In genomic region chr1:153568367-153569099, GRCh38 we compare ENCODE assay signal across 8 cellular contexts. TPM values are rescaled to one million over a fixed set of nuclear protein-coding genes. Genes with fewer than 3 reads are reported as not detected.
DNase-seq lines count a peak whose midpoint lies in the region; ATAC-seq and TF ChIP-seq lines count a peak whose summit lies in the region.

No MANE protein-coding gene starts in this region.

- no peaks in the 10 kb centered on the region for H3K27me3 ChIP-seq in MG63

- peak; percentile 96 for DNase-seq in DMS53 (lab: John Stamatoyannopoulos, UW)
- peak; percentile 92 for DNase-seq in MG63
- DNase-seq in SHP77 (lab: John Stamatoyannopoulos, UW), result peak; percentile 97
- DNase-seq in activated gamma-delta T cell (lab: John Stamatoyannopoulos, UW), result peak; percentile 23
- peak; percentile 91 for DNase-seq in fibroblast of villous mesenchyme (ENCODE audit: low read depth)
- peak; percentile 96 for DNase-seq in neural crest cell (ENCODE audit: low read depth, low spot score)
- DNase-seq in stimulated activated naive CD8-positive, alpha-beta T cell treated with anti-CD3 and anti-CD28 coated beads, Interleukin-15, amount 100 ng/mL, for 72 hours, result peak; percentile 76 to 84

- peak overlapping the region; percentile 97 for H3K27ac Mint-ChIP-seq in neural crest cell (ENCODE audit: unreplicated experiment)
- H3K27ac Mint-ChIP-seq in stimulated activated naive CD8-positive, alpha-beta T cell treated with anti-CD3 and anti-CD28 coated beads, Interleukin-15, amount 100 ng/mL, for 72 hours, result peak overlapping the region; percentile 61 to 78

- no peaks in the 10 kb centered on the region for H3K36me3 Mint-ChIP-seq in neural crest cell (ENCODE audit: low read depth)

- no peaks in the 10 kb centered on the region for H3K9me3 ChIP-seq in MG63

- H3K4me3 ChIP-seq in MG63, result no peak overlapping the region
- no peak overlapping the region for H3K4me3 ChIP-seq in fibroblast of villous mesenchyme (ENCODE audit: low read depth, low read length)

- H3K4me1 Mint-ChIP-seq in neural crest cell, result peaks cover 56% of the 10 kb centered on the region
- H3K4me1 Mint-ChIP-seq in stimulated activated naive CD8-positive, alpha-beta T cell treated with anti-CD3 and anti-CD28 coated beads, Interleukin-15, amount 100 ng/mL, for 72 hours, result peaks cover 68% of the 10 kb centered on the region

- ATAC-seq in stimulated activated naive CD8-positive, alpha-beta T cell treated with anti-CD3 and anti-CD28 coated beads, Interleukin-15, amount 100 ng/mL, for 72 hours, result peak; percentile 27
- ATAC-seq in HG02981 (IDR thresholded peaks at IDR 0.05; ENCODE audit: unreplicated experiment), result no peak

- H3K36me3 ChIP-seq in MG63, result 0 out of 2 replicates have a peak, but pooled peaks cover 2% of the 10 kb centered on the region

- TF ChIP-seq CTCF in fibroblast of villous mesenchyme (IDR thresholded peaks at IDR 0.05; ENCODE audit: insufficient read depth, low read depth, low read length) (peak; percentile 98), neural crest cell (conservative IDR thresholded peaks at IDR 0.05) (peak; percentile 99)

- H3K4me3 Mint-ChIP-seq in neural crest cell, result peak overlapping the region; percentile 71
- H3K4me3 Mint-ChIP-seq in stimulated activated naive CD8-positive, alpha-beta T cell treated with anti-CD3 and anti-CD28 coated beads, Interleukin-15, amount 100 ng/mL, for 72 hours, result peak overlapping the region; percentile 74 to 76

- H3K27me3 Mint-ChIP-seq in neural crest cell (ENCODE audit: low read depth), result no peaks in the 10 kb centered on the region
- no peaks in the 10 kb centered on the region for H3K27me3 Mint-ChIP-seq in stimulated activated naive CD8-positive, alpha-beta T cell treated with anti-CD3 and anti-CD28 coated beads, Interleukin-15, amount 100 ng/mL, for 72 hours

- no peaks in the 10 kb centered on the region for H3K9me3 Mint-ChIP-seq in neural crest cell
- H3K9me3 Mint-ChIP-seq in stimulated activated naive CD8-positive, alpha-beta T cell treated with anti-CD3 and anti-CD28 coated beads, Interleukin-15, amount 100 ng/mL, for 72 hours, result no peaks in the 10 kb centered on the region

RNA-seq across cellular contexts. Expression of gene S100A2, which starts 2.9 kb away (rescaled TPM):
- 29.6 and 34.8 TPM in 2 replicates for total RNA-seq in MG63 (2014; rRNA removed; shearing (Covaris generic); ENCODE audit: low replicate concordance)
- 0.97 and 2.2 TPM in 2 replicates for total RNA-seq in fibroblast of villous mesenchyme
- not detected in 2 replicates for total RNA-seq in neural crest cell

RNA-seq across cellular contexts. Expression of gene S100A3, which starts 19.5 kb away (rescaled TPM):
- total RNA-seq in MG63 (2014; rRNA removed; shearing (Covaris generic); ENCODE audit: low replicate concordance), result 0.81 and 3.4 TPM in 2 replicates
- total RNA-seq in fibroblast of villous mesenchyme (18.0 and 20.3 TPM in 2 replicates), neural crest cell (not detected in 2 replicates)

RNA-seq across cellular contexts. Expression of gene S100A4, which starts 22.9 kb away (rescaled TPM):
- 438 and 702 TPM in 2 replicates for total RNA-seq in MG63 (2014; rRNA removed; shearing (Covaris generic); ENCODE audit: low replicate concordance)
- total RNA-seq in fibroblast of villous mesenchyme (165 and 507 TPM in 2 replicates), neural crest cell (10.3 and 11.7 TPM in 2 replicates)

RNA-seq across cellular contexts. Expression of gene S100A5, which starts 27.8 kb away (rescaled TPM):
- not detected in 2 replicates for total RNA-seq in MG63 (2014; rRNA removed; shearing (Covaris generic); ENCODE audit: low replicate concordance)
- total RNA-seq in fibroblast of villous mesenchyme (0.32 TPM in 1 of 2 replicates, not detected in the other), neural crest cell (not detected in 2 replicates)

RNA-seq across cellular contexts. Expression of gene S100A6, which starts 32.7 kb away (rescaled TPM):
- total RNA-seq in MG63 (2014; rRNA removed; shearing (Covaris generic); ENCODE audit: low replicate concordance), result 474 and 904 TPM in 2 replicates
- total RNA-seq in fibroblast of villous mesenchyme (1,018 and 1,040 TPM in 2 replicates), neural crest cell (not detected in 2 replicates)

Comparison
In these comparisons a context has a peak if more than half of its experiments do, and no peak if none do; other contexts are left out.
1. DNase-seq: peak in every context shown above with its lines; median percentile 97 in SHP77; 96 in DMS53; 96 in neural crest cell; 92 in MG63; 91 in fibroblast of villous mesenchyme; 80 in stimulated activated naive CD8-positive, alpha-beta T cell treated with anti-CD3 and anti-CD28 coated beads, Interleukin-15, amount 100 ng/mL, for 72 hours; 23 in activated gamma-delta T cell.
2. RNA of gene S100A4, which starts 22.9 kb away (total RNA-seq): 165 to 507 TPM in fibroblast of villous mesenchyme and 438 to 702 TPM in MG63; 10.3 to 11.7 TPM in neural crest cell; every median in the first group is over 10 times any median in the second.